ENCODE assay signal across 9 cellular contexts in the genomic region with DNA sequence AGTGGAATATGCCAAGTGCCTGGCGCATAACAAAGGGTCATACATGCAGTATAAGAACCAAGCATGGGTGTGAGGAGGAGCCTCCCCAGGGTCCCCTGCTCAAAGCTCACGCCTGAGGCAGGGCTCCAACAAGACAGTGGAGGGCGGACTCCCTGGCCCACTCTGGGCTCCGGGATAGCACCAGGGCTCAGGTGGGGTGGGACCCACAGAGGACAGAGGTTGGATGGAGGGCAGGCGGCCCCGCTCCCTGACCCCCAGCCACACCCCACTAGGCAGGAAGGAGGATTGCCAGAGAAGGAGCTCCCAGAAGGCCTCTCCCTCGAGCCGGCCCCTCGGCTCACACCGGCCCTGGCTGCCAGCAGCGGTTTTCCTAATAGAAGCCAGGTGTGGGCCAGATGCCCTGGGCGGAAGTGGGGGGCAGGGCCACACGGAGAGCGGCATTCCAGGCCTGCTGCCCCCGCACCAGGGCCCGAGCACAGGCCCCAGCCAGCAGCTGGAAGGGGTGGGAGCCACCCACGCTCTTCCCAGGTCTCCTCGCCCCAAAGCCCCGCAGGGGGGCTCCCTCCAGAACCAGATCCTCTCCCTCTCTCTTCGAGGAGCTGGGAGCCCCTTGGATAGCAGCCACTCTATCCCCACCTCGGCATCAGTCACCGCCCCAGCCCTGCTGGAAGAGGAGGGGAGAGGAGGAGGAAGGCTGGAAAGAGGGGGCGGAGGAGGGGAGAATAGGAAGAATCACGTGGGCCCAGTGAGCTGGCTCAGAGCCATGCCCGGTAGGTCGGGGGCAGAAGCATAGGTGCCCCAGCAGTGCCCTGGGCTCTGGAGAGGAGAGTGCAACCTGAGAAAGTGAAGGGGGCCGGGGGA. TPM values are rescaled to one million over a fixed set of nuclear protein-coding genes. Genes with fewer than 3 reads are reported as not detected.
DNase-seq lines count a peak whose midpoint lies in the region; TF ChIP-seq lines count a peak whose summit lies in the region.
"Had no signal": no experiment of that assay in that cellular context is flagged by ENCODE, and none has a peak within 500 bp of the region (broad histone marks: within the 10 kb centered on the region; RNA-seq: fewer than 3 reads in every experiment).

No MANE protein-coding gene starts in this region.

- H3K9me3 ChIP-seq in NT2/D1 (ENCODE audit: insufficient read depth, low read length): no peaks in the 10 kb centered on the region

- peak overlapping the region; percentile 4 for H3K4me3 Mint-ChIP-seq in osteocyte (ENCODE audit: unreplicated experiment)
- H3K4me3 Mint-ChIP-seq: T-cell had no signal

- no peaks in the 10 kb centered on the region for H3K9me3 Mint-ChIP-seq in osteocyte (ENCODE audit: unreplicated experiment)
- H3K9me3 Mint-ChIP-seq: T-cell had no signal

- H3K27ac Mint-ChIP-seq in osteocyte (ENCODE audit: unreplicated experiment): peak overlapping the region; percentile 77
- H3K27ac Mint-ChIP-seq: T-cell had no signal

- TF ChIP-seq CTCF in fibroblast of mammary gland (conservative IDR thresholded peaks at IDR 0.05; ENCODE audit: control insufficient read depth, insufficient read depth, low read depth, low read length) (no peak), osteocyte (IDR thresholded peaks at IDR 0.05) (no peak), GM10266 (IDR thresholded peaks at IDR 0.05; ENCODE audit: control insufficient read depth, insufficient read depth, low read depth, missing control alignments) (no peak)

- H3K4me3 ChIP-seq in NT2/D1 (ENCODE audit: insufficient read length, low read depth) (no peak overlapping the region), fibroblast of mammary gland (ENCODE audit: control insufficient read depth, low read depth, low read length) (no peak overlapping the region)

- H3K4me1 Mint-ChIP-seq in osteocyte (ENCODE audit: unreplicated experiment): peaks cover 62% of the 10 kb centered on the region

- peak overlapping the region; percentile 7 for H3K9ac ChIP-seq in NT2/D1 (ENCODE audit: insufficient read length, low read depth)

- no peaks in the 10 kb centered on the region for H3K27me3 Mint-ChIP-seq in osteocyte (ENCODE audit: unreplicated experiment)
- H3K27me3 Mint-ChIP-seq: T-cell had no signal

- peaks cover 56% of the 10 kb centered on the region for H3K4me1 ChIP-seq in NT2/D1 (ENCODE audit: insufficient read depth, insufficient read length)

- H3K36me3 ChIP-seq in NT2/D1 (ENCODE audit: insufficient read depth, insufficient read length, low read length): peaks cover 9% of the 10 kb centered on the region

- peak; percentile 42 for DNase-seq in COR-L47 (lab: John Stamatoyannopoulos, UW)
- no peak for DNase-seq in NT2/D1 (ENCODE audit: low read depth, low spot score)
- DNase-seq in fibroblast of mammary gland (ENCODE audit: low read depth): peak; percentile 91
- DNase-seq in osteocyte (ENCODE audit: extremely low spot score, unreplicated experiment): peak; percentile 88
- no peak for DNase-seq in glomerular visceral epithelial cell (ENCODE audit: extremely low spot score)
- DNase-seq in NCI-H748 treated with DMSO at 0.1 percent for 48 hours (lab: John Stamatoyannopoulos, UW): no peak
- no peak for DNase-seq in NCI-H526 treated with DMSO at 0.1 percent for 48 hours (lab: John Stamatoyannopoulos, UW)
- DNase-seq in GM10266 (ENCODE audit: extremely low spot score): no peak

- no peaks in the 10 kb centered on the region for H3K27me3 ChIP-seq in NT2/D1 (ENCODE audit: insufficient read depth, insufficient read length)

- H3K36me3 Mint-ChIP-seq in osteocyte (ENCODE audit: unreplicated experiment): no peaks in the 10 kb centered on the region

RNA-seq across cellular contexts. Expression of a gene that starts 21.0 kb away (rescaled TPM):
- 62.7 and 63.1 TPM in 2 replicates for total RNA-seq in osteocyte

RNA-seq across cellular contexts. Expression of a gene that starts 23.8 kb away (rescaled TPM):
- total RNA-seq in osteocyte: 35.5 and 40.1 TPM in 2 replicates

RNA-seq across cellular contexts. Expression of a gene that starts 33.1 kb away (rescaled TPM):
- total RNA-seq in osteocyte: 31.1 and 33.7 TPM in 2 replicates

RNA-seq across cellular contexts. Expression of a gene that starts 41.5 kb away (rescaled TPM):
- 21.0 and 23.7 TPM in 2 replicates for total RNA-seq in osteocyte

Comparison
In these comparisons a context has a peak if more than half of its experiments do, and no peak if none do; other contexts are left out.
1. DNase-seq: peak in COR-L47 (single experiment), fibroblast of mammary gland (single experiment) and osteocyte (single experiment); none in NT2/D1 (single experiment), glomerular visceral epithelial cell (single experiment), NCI-H748 treated with DMSO at 0.1 percent for 48 hours (single experiment), NCI-H526 treated with DMSO at 0.1 percent for 48 hours (single experiment) and GM10266 (single experiment).